Comparison of ENCODE assay signal across 23 cellular contexts in the genomic region with DNA sequence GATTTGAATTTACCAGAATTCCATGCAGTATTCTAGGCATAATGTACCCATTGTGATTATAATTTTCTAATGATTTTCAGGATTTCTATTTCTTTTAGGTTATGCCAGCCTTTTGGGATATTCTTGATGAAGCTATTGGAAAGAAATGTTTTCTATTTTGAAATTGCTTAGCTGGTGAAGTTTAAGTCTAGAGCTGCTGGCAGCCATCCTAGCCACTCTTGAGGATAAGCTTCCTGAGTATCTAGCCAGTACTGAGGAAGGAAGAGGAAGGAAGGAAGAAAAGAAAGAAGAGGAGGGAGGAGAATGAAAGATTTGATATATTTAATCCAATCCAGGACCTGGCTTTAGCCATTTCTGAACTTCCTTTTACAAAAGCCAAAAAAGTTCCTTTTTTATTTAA.
"Had no signal": no experiment of that assay in that cellular context is flagged by ENCODE, and none has a peak within 500 bp of the region (broad histone marks: within the 10 kb centered on the region; RNA-seq: fewer than 3 reads in every experiment).

No MANE protein-coding gene starts in this region.

- DNase-seq: activated CD4-positive, alpha-beta T cell treated with anti-CD3 and anti-CD28 coated beads for 36 hours; activated CD4-positive, alpha-beta T cell treated with anti-CD3 and anti-CD28 coated beads, Interleukin-2, amount 50 U/mL, for 1 hour; activated CD4-positive, CD25-positive, alpha-beta regulatory T cell; activated CD8-positive, alpha-beta memory T cell treated with anti-CD3 and anti-CD28 coated beads, Interleukin-2, amount 50 U/mL, for 4 hours; activated CD8-positive, alpha-beta T cell treated with anti-CD3 and anti-CD28 coated beads for 36 hours; activated gamma-delta T cell treated with Interleukin-2 at 50 U/mL for 16 hours; activated naive CD4-positive, alpha-beta T cell treated with anti-CD3 and anti-CD28 coated beads, Interleukin-2, amount 10 ng/mL, durations not matched to agents 7 days and 5 days; activated naive CD8-positive, alpha-beta T cell treated with anti-CD3 and anti-CD28 coated beads for 36 hours; activated T-cell treated with anti-CD3 and anti-CD28 coated beads, Interleukin-2, amount 50 U/mL, for 72 hours; anterior cingulate cortex; MG63; MV-4-11; NCI-H1105; NCI-H1436; NCI-H187; NCI-H2081; NCI-H510A treated with DMSO at 0.1 percent for 48 hours; NCI-H69; PC-9; SK-N-SH; T-helper 1 cell had no signal

- H3K27me3 ChIP-seq: adrenal gland had no signal

- H3K36me3 ChIP-seq: adrenal gland, MG63 had no signal

- H3K4me1 ChIP-seq: adrenal gland had no signal

- H3K9me3 ChIP-seq: adrenal gland, MG63, SK-N-SH had no signal

- H3K27ac ChIP-seq: adrenal gland, PC-9, VCaP had no signal

- H3K4me3 ChIP-seq: adrenal gland, MG63, PC-9 had no signal
